8 cellular contexts compared by ENCODE assay signal in the genomic region with DNA sequence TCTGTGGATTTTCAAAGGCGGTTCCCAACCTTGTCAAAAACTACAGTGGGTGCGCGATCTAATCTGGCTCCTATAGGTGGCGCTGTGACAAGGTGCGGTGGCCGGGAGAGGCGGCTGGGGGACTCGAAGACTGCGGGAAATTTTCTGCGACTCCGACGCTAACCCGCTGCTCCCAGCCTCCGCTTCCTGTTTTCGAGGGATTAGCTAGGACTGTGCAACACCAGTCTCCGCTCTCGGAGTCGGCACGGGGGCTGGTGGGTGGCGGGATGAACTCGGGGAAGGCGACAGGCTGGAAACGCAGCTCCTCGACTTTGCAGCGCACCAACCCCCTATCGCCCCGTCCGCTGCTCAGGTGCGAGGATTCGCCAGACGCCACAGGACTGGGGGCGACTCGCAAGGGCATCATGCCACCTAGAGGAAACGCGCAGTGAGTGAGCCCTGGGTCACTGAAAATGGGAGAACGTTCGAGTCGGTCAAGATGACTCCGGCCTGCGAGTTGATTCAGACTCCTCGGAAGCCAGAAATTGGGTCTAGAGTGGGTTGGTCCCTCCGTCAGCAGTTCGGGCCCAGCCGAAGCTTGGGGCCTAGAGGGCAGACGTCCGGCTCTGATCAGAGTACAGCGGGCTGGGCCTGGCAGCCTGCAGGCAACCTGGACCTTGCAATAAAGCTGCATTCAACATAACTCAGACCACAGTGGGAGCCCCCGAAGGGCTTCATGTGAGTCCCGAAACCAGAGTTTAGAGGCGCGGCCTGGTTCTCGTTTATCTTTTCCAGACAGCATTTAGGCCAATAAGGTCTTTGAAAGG. TPM values are rescaled to one million over a fixed set of nuclear protein-coding genes. Genes with fewer than 3 reads are reported as not detected.
DNase-seq lines count a peak whose midpoint lies in the region; ATAC-seq and TF ChIP-seq lines count a peak whose summit lies in the region.

No MANE protein-coding gene starts in this region.

- H3K4me1 Mint-ChIP-seq in CD14-positive monocyte, result peaks cover 19% of the 10 kb centered on the region
- H3K4me1 Mint-ChIP-seq in activated CD8-positive, alpha-beta T cell treated with anti-CD3 and anti-CD28 coated beads, Interleukin-2, amount 10 ng/mL, durations not matched to agents 7 days and 5 days (ENCODE audit: low read depth), result peaks cover 12% of the 10 kb centered on the region

- POLR2A ChIA-PET in activated CD8-positive, alpha-beta T cell treated with anti-CD3 and anti-CD28 coated beads, Interleukin-2, amount 10 ng/mL, durations not matched to agents 7 days and 5 days (lab: Charles Lee), result no interaction called here

- H3K36me3 Mint-ChIP-seq in CD14-positive monocyte, result peaks cover 3 to 20% of the 10 kb centered on the region in 2 donors
- peaks cover 14% of the 10 kb centered on the region for H3K36me3 Mint-ChIP-seq in activated CD8-positive, alpha-beta T cell treated with anti-CD3 and anti-CD28 coated beads, Interleukin-2, amount 10 ng/mL, durations not matched to agents 7 days and 5 days (ENCODE audit: low read depth)

- intact Hi-C loops in CD14-positive monocyte (cut with micrococcal nuclease), result no loop called here

- no peak overlapping the region for H3K27ac Mint-ChIP-seq in CD14-positive monocyte
- H3K27ac Mint-ChIP-seq in activated CD8-positive, alpha-beta T cell treated with anti-CD3 and anti-CD28 coated beads, Interleukin-2, amount 10 ng/mL, durations not matched to agents 7 days and 5 days, result peak overlapping the region; percentile 8

- TF ChIP-seq CTCF in CD14-positive monocyte (IDR thresholded peaks at IDR 0.05) (no peak), HFF-Myc (IDR thresholded peaks at IDR 0.05; ENCODE audit: low read depth, low read length, missing control alignments) (peak; percentile 65)

- DNase-seq in CD14-positive monocyte (ENCODE audit: low spot score), result no peak
- DNase-seq in HFF-Myc (ENCODE audit: extremely low read depth, low read depth), result no peak
- peak; percentile 25 for DNase-seq in activated CD8-positive, alpha-beta T cell treated with anti-CD3 and anti-CD28 coated beads, Interleukin-2, amount 10 ng/mL, durations not matched to agents 7 days and 5 days
- peak; percentile 59 for DNase-seq in iPS-NIHi7 (ENCODE audit: extremely low spot score)
- no peak for DNase-seq in kidney glomerular epithelial cell (lab: John Stamatoyannopoulos, UW)
- DNase-seq in GM03348 (ENCODE audit: low spot score), result no peak
- DNase-seq in HPDE6-E6E7 (ENCODE audit: extremely low spot score), result no peak
- no peak for DNase-seq in NCI-H2029 (lab: John Stamatoyannopoulos, UW)

- peaks cover 9 to 59% (median 46%) of the 10 kb centered on the region in 7 donors for H3K9me3 Mint-ChIP-seq in CD14-positive monocyte
- H3K9me3 Mint-ChIP-seq in activated CD8-positive, alpha-beta T cell treated with anti-CD3 and anti-CD28 coated beads, Interleukin-2, amount 10 ng/mL, durations not matched to agents 7 days and 5 days (ENCODE audit: insufficient read depth), result peaks cover 8% of the 10 kb centered on the region

- CTCF ChIA-PET in activated CD8-positive, alpha-beta T cell treated with anti-CD3 and anti-CD28 coated beads, Interleukin-2, amount 10 ng/mL, durations not matched to agents 7 days and 5 days (lab: Charles Lee), result interaction anchor here (1.0 kb wide), 1 partner anchor 17 kb away, joined by 3 read pairs; no protein-coding TSS in a partner anchor

- peak overlapping the region; percentile 37 to 70 for H3K4me3 Mint-ChIP-seq in CD14-positive monocyte
- H3K4me3 Mint-ChIP-seq in activated CD8-positive, alpha-beta T cell treated with anti-CD3 and anti-CD28 coated beads, Interleukin-2, amount 10 ng/mL, durations not matched to agents 7 days and 5 days, result no peak overlapping the region

- no peak for ATAC-seq in activated CD8-positive, alpha-beta T cell treated with anti-CD3 and anti-CD28 coated beads, Interleukin-2, amount 10 ng/mL, durations not matched to agents 7 days and 5 days

- no peak overlapping the region for H3K4me3 ChIP-seq in HFF-Myc (replicated peaks; ENCODE audit: low read depth, low read length)

- H3K27me3 Mint-ChIP-seq in CD14-positive monocyte (ENCODE audit: low read depth in 3 of 3), result peaks cover 96 to 100% (median 97%) of the 10 kb centered on the region in 3 donors
- H3K27me3 Mint-ChIP-seq in activated CD8-positive, alpha-beta T cell treated with anti-CD3 and anti-CD28 coated beads, Interleukin-2, amount 10 ng/mL, durations not matched to agents 7 days and 5 days (ENCODE audit: low read depth), result peaks cover 81% of the 10 kb centered on the region

RNA-seq across cellular contexts. Expression of a gene that starts 5.5 kb away (rescaled TPM):
- polyA plus RNA-seq in CD14-positive monocyte, result not detected
- not detected for total RNA-seq in activated CD8-positive, alpha-beta T cell treated with anti-CD3 and anti-CD28 coated beads, Interleukin-2, amount 10 ng/mL, durations not matched to agents 7 days and 5 days

Comparison
In these comparisons a context has a peak if more than half of its experiments do, and no peak if none do; other contexts are left out.
1. DNase-seq: peak in activated CD8-positive, alpha-beta T cell treated with anti-CD3 and anti-CD28 coated beads, Interleukin-2, amount 10 ng/mL, durations not matched to agents 7 days and 5 days (single experiment) and iPS-NIHi7 (single experiment); none in CD14-positive monocyte (single experiment), HFF-Myc (single experiment), kidney glomerular epithelial cell (single experiment), GM03348 (single experiment), HPDE6-E6E7 (single experiment) and NCI-H2029 (single experiment).